In genomic region chr9:114909657-114910056, GRCh38 we compare ENCODE assay signal across 14 cellular contexts. TPM values are rescaled to one million over a fixed set of nuclear protein-coding genes. Genes with fewer than 3 reads are reported as not detected.
DNase-seq lines count a peak whose midpoint lies in the region; ATAC-seq and TF ChIP-seq lines count a peak whose summit lies in the region.
"Had no signal": no experiment of that assay in that cellular context is flagged by ENCODE, and none has a peak within 500 bp of the region (broad histone marks: within the 10 kb centered on the region; RNA-seq: fewer than 3 reads in every experiment).

No MANE protein-coding gene starts in this region.

- H3K27ac ChIP-seq in parathyroid adenoma, result peak overlapping the region; percentile 16
- H3K27ac ChIP-seq: adrenal gland, uterus had no signal

- no peaks in the 10 kb centered on the region for H3K79me2 ChIP-seq in parathyroid adenoma

- peaks cover 84% of the 10 kb centered on the region for H3K4me1 Mint-ChIP-seq in activated CD4-positive, alpha-beta T cell treated with anti-CD3 and anti-CD28 coated beads, Interleukin-2, amount 10 ng/mL, durations not matched to agents 7 days and 5 days
- H3K4me1 Mint-ChIP-seq in IgD-negative memory B cell, result peaks cover 34 to 37% (median 35%) of the 10 kb centered on the region in 3 donors
- peaks cover 57% of the 10 kb centered on the region for H3K4me1 Mint-ChIP-seq in activated T-helper 17 cell treated with anti-CD3 and anti-CD28 coated beads, Interleukin-2, amount 50 U/mL, for 72 hours

- H2AFZ ChIP-seq in parathyroid adenoma, result no peak overlapping the region

- no peak overlapping the region for H3K4me3 ChIP-seq in parathyroid adenoma (ENCODE audit: low read depth, low read length)
- H3K4me3 ChIP-seq: adrenal gland, prostate gland, uterus had no signal

- H3K36me3 ChIP-seq in parathyroid adenoma (ENCODE audit: control insufficient read depth, insufficient read depth, low read length), result no peaks in the 10 kb centered on the region
- H3K36me3 ChIP-seq: adrenal gland, prostate gland, uterus had no signal

- peak overlapping the region; percentile 96 for H3K27ac Mint-ChIP-seq in activated CD4-positive, alpha-beta T cell treated with anti-CD3 and anti-CD28 coated beads, Interleukin-2, amount 10 ng/mL, durations not matched to agents 7 days and 5 days
- H3K27ac Mint-ChIP-seq in IgD-negative memory B cell, result peak overlapping the region in 2 of 3 donors; percentile 1 to 63
- H3K27ac Mint-ChIP-seq in activated T-helper 17 cell treated with anti-CD3 and anti-CD28 coated beads, Interleukin-2, amount 50 U/mL, for 72 hours, result peak overlapping the region; percentile 100

- POLR2A ChIA-PET in activated CD4-positive, alpha-beta T cell treated with anti-CD3 and anti-CD28 coated beads, Interleukin-2, amount 10 ng/mL, durations not matched to agents 7 days and 5 days (lab: Charles Lee), result interaction anchor here (0.6 kb wide), 1 partner anchor 20 kb away, joined by 7 read pairs; no protein-coding TSS in a partner anchor

- no peaks in the 10 kb centered on the region for H3K9me3 ChIP-seq in parathyroid adenoma (ENCODE audit: control insufficient read depth, low read length)
- H3K9me3 ChIP-seq: adrenal gland, prostate gland, uterus had no signal

- H3K9ac ChIP-seq in parathyroid adenoma, result no peak overlapping the region

- ATAC-seq in activated T-helper 17 cell treated with anti-CD3 and anti-CD28 coated beads, Interleukin-2, amount 50 U/mL, for 72 hours (replicated peaks), result no peak
- ATAC-seq in GM18517 (IDR thresholded peaks at IDR 0.05; ENCODE audit: unreplicated experiment), result no peak

- no peak for DNase-seq in activated CD4-positive, alpha-beta T cell treated with anti-CD3 and anti-CD28 coated beads, Interleukin-2, amount 10 ng/mL, durations not matched to agents 7 days and 5 days
- DNase-seq in activated CD4-positive, alpha-beta T cell treated with anti-CD3 and anti-CD28 coated beads, Interleukin-2, amount 50 U/mL, for 4 hours, result no peak
- DNase-seq in CD1c-positive myeloid dendritic cell (ENCODE audit: extremely low spot score), result no peak
- DNase-seq in RKO (ENCODE audit: low spot score), result no peak
- DNase-seq: activated CD4-positive, alpha-beta T cell treated with anti-CD3 and anti-CD28 coated beads, Interleukin-2, amount 50 U/mL, for 1 hour; Kasumi-1; kidney glomerular epithelial cell; uterus had no signal

- CTCF ChIA-PET in activated CD4-positive, alpha-beta T cell treated with anti-CD3 and anti-CD28 coated beads, Interleukin-2, amount 10 ng/mL, durations not matched to agents 7 days and 5 days (lab: Charles Lee), result interaction anchor here (1.0 to 3.1 kb wide), 10 partner anchors 9 to 228 kb away, joined by 3 to 19 read pairs (median 6); partner anchors contain the start of genes TEX48 and TNFSF8

- H3K27me3 Mint-ChIP-seq in activated CD4-positive, alpha-beta T cell treated with anti-CD3 and anti-CD28 coated beads, Interleukin-2, amount 10 ng/mL, durations not matched to agents 7 days and 5 days, result no peaks in the 10 kb centered on the region
- no peaks in the 10 kb centered on the region for H3K27me3 Mint-ChIP-seq in IgD-negative memory B cell
- H3K27me3 Mint-ChIP-seq in activated T-helper 17 cell treated with anti-CD3 and anti-CD28 coated beads, Interleukin-2, amount 50 U/mL, for 72 hours, result no peaks in the 10 kb centered on the region

- TF ChIP-seq CTCF in parathyroid adenoma (IDR thresholded peaks at IDR 0.05), result no peak

- no peak overlapping the region for H3K4me2 ChIP-seq in parathyroid adenoma (ENCODE audit: low read length)

- H3K4me3 Mint-ChIP-seq in activated CD4-positive, alpha-beta T cell treated with anti-CD3 and anti-CD28 coated beads, Interleukin-2, amount 10 ng/mL, durations not matched to agents 7 days and 5 days, result no peak overlapping the region
- H3K4me3 Mint-ChIP-seq in IgD-negative memory B cell, result peak overlapping the region in 2 of 4 donors; percentile 48 to 83
- H3K4me3 Mint-ChIP-seq in activated T-helper 17 cell treated with anti-CD3 and anti-CD28 coated beads, Interleukin-2, amount 50 U/mL, for 72 hours, result peak overlapping the region; percentile 86

- H3K9me3 Mint-ChIP-seq in activated CD4-positive, alpha-beta T cell treated with anti-CD3 and anti-CD28 coated beads, Interleukin-2, amount 10 ng/mL, durations not matched to agents 7 days and 5 days, result no peaks in the 10 kb centered on the region
- no peaks in the 10 kb centered on the region for H3K9me3 Mint-ChIP-seq in IgD-negative memory B cell
- H3K9me3 Mint-ChIP-seq in activated T-helper 17 cell treated with anti-CD3 and anti-CD28 coated beads, Interleukin-2, amount 50 U/mL, for 72 hours, result no peaks in the 10 kb centered on the region

- peaks cover 83% of the 10 kb centered on the region for H3K36me3 Mint-ChIP-seq in activated CD4-positive, alpha-beta T cell treated with anti-CD3 and anti-CD28 coated beads, Interleukin-2, amount 10 ng/mL, durations not matched to agents 7 days and 5 days (ENCODE audit: low read depth)
- H3K36me3 Mint-ChIP-seq in IgD-negative memory B cell, result no peaks in the 10 kb centered on the region
- peaks cover 99% of the 10 kb centered on the region for H3K36me3 Mint-ChIP-seq in activated T-helper 17 cell treated with anti-CD3 and anti-CD28 coated beads, Interleukin-2, amount 50 U/mL, for 72 hours (ENCODE audit: low read depth)

- no peaks in the 10 kb centered on the region for H3K27me3 ChIP-seq in parathyroid adenoma (ENCODE audit: control insufficient read depth, insufficient read depth, low read length)
- H3K27me3 ChIP-seq: adrenal gland, uterus had no signal

- H3K4me1 ChIP-seq in parathyroid adenoma, result peaks cover 30% of the 10 kb centered on the region
- H3K4me1 ChIP-seq: adrenal gland, uterus had no signal

RNA-seq across cellular contexts. Expression of gene TNFSF8, which starts 20.7 kb away (rescaled TPM):
- 10 to 100 TPM; 76.2 to 88.8 TPM for total RNA-seq in activated CD4-positive, alpha-beta T cell treated with anti-CD3 and anti-CD28 coated beads, Interleukin-2, amount 10 ng/mL, durations not matched to agents 7 days and 5 days
- polyA plus RNA-seq in IgD-negative memory B cell, result 3.5 TPM
- 10 to 100 TPM; 17.2 to 20.1 TPM for total RNA-seq in activated T-helper 17 cell treated with anti-CD3 and anti-CD28 coated beads, Interleukin-2, amount 50 U/mL, for 72 hours

Comparison
In these comparisons a context has a peak if more than half of its experiments do, and no peak if none do; other contexts are left out.
1. H3K27ac Mint-ChIP-seq: peak in every context shown above with its lines; median percentile 100 in activated T-helper 17 cell treated with anti-CD3 and anti-CD28 coated beads, Interleukin-2, amount 50 U/mL, for 72 hours; 96 in activated CD4-positive, alpha-beta T cell treated with anti-CD3 and anti-CD28 coated beads, Interleukin-2, amount 10 ng/mL, durations not matched to agents 7 days and 5 days; 32 in IgD-negative memory B cell.